16 cellular contexts compared by ENCODE assay signal in the genomic region with DNA sequence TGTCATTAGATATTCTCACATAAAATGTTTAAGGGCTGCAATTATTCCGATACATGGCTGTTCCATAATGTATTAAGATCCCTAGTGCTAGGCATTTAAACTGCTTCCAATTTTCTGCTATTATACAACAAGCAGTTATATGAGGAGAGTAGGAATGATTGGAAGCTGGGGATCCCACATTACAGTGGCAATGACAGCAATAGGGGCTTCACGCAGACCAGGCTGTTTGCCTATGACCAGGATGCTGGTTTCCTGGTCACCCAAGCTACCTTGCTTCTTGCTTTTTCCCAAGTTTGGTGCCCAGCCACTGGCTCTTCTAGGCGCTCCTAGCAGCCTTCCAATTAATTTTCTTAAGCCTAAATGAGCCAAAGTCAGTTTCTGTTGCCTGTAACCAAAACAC. TPM values are rescaled to one million over a fixed set of nuclear protein-coding genes. Genes with fewer than 3 reads are reported as not detected.
DNase-seq lines count a peak whose midpoint lies in the region; ATAC-seq and TF ChIP-seq lines count a peak whose summit lies in the region.
"Had no signal": no experiment of that assay in that cellular context is flagged by ENCODE, and none has a peak within 500 bp of the region (broad histone marks: within the 10 kb centered on the region; RNA-seq: fewer than 3 reads in every experiment).

No MANE protein-coding gene starts in this region.

- 91 to 98% methylated on average over 3 of the region's 3 CpGs for WGBS in body of pancreas, 2 donors

- no peak overlapping the region for H3K4me3 Mint-ChIP-seq in stimulated activated memory B cell treated with anti-CD40 and anti-IgM and Interleukin-4, amounts not matched to agents 10 μg/mL and 1 μg/mL and 100 μg/mL, for 72 hours
- H3K4me3 Mint-ChIP-seq: CD4-positive, alpha-beta T cell had no signal

- no peak overlapping the region for H3K9ac ChIP-seq in BLaER1

- intact Hi-C loops in Panc1 (cut with micrococcal nuclease; ENCODE audit: unreplicated experiment) (no loop called here), body of pancreas (cut with DNase I) (no loop called here)

- TF ChIP-seq POLR2A in body of pancreas (IDR thresholded peaks at IDR 0.05) = no peak

- TF ChIP-seq CTCF in Panc1 (IDR thresholded peaks at IDR 0.05) = no peak
- no peak for TF ChIP-seq CTCF in body of pancreas (IDR thresholded peaks at IDR 0.05)

- H3K27me3 ChIP-seq in BLaER1 = no peaks in the 10 kb centered on the region
- no peaks in the 10 kb centered on the region for H3K27me3 ChIP-seq in Panc1 (ENCODE audit: control insufficient read depth, insufficient read depth, low read length)
- H3K27me3 ChIP-seq in body of pancreas = no peaks in the 10 kb centered on the region

- DNase-seq in Panc1 (ENCODE audit: low read depth, low spot score) = no peak
- DNase-seq in epithelial cell of prostate (ENCODE audit: low read depth, low spot score) = no peak
- no peak for DNase-seq in body of pancreas
- no peak for DNase-seq in hypothalamus (lab: John Stamatoyannopoulos, UW)
- DNase-seq in NCI-H1436 (lab: John Stamatoyannopoulos, UW) = no peak
- DNase-seq: Calu3; CD4-positive, alpha-beta T cell; MV-4-11; NCI-H1417; NCI-H2029 treated with DMSO at 0.1 percent for 48 hours; NCI-H748 treated with DMSO at 0.1 percent for 48 hours had no signal

- H4K20me1 ChIP-seq in BLaER1 = peaks cover 58% of the 10 kb centered on the region

- H3K9me3 ChIP-seq in BLaER1 (peaks cover 44% of the 10 kb centered on the region), Panc1 (ENCODE audit: control insufficient read depth, insufficient read depth, low read depth, low read length) (no peaks in the 10 kb centered on the region), body of pancreas (no peaks in the 10 kb centered on the region)
- H3K9me3 ChIP-seq: HAP-1 had no signal

- POLR2A ChIA-PET in Panc1 (lab: Charles Lee) = interaction anchor here (0.6 to 1.2 kb wide), 2 partner anchors 14 to 167 kb away, joined by 3 to 6 read pairs; no protein-coding TSS in a partner anchor

- H3K9me3 Mint-ChIP-seq in stimulated activated memory B cell treated with anti-CD40 and anti-IgM and Interleukin-4, amounts not matched to agents 10 μg/mL and 1 μg/mL and 100 μg/mL, for 72 hours = peaks cover 3% of the 10 kb centered on the region

- peak overlapping the region; percentile 59 for H3K4me2 ChIP-seq in BLaER1

- peaks cover 55% of the 10 kb centered on the region for H3K4me1 Mint-ChIP-seq in stimulated activated memory B cell treated with anti-CD40 and anti-IgM and Interleukin-4, amounts not matched to agents 10 μg/mL and 1 μg/mL and 100 μg/mL, for 72 hours

- in situ Hi-C loops in Panc1 (cut with HindIII; ENCODE audit: low pct_unique_long_range_greater_than_20kb, low sequenced_read_pairs) = no loop called here

- BruUV-seq in Panc1 (replicated peaks; lab: Mats Ljungman, UMichigan) = no TSS peak

- H3K36me3 ChIP-seq in BLaER1 = peaks cover 38% of the 10 kb centered on the region
- H3K36me3 ChIP-seq in Panc1 (ENCODE audit: control insufficient read depth, insufficient read depth, low read length) = no peaks in the 10 kb centered on the region
- no peaks in the 10 kb centered on the region for H3K36me3 ChIP-seq in body of pancreas (replicated peaks in 1 of 2; ENCODE audit: insufficient read depth in 1 of 2, low read depth in 2 of 2)
- H3K36me3 ChIP-seq: HAP-1 had no signal

- H3K36me3 Mint-ChIP-seq in stimulated activated memory B cell treated with anti-CD40 and anti-IgM and Interleukin-4, amounts not matched to agents 10 μg/mL and 1 μg/mL and 100 μg/mL, for 72 hours = peaks cover 32% of the 10 kb centered on the region

- peak overlapping the region; percentile 25 for H3K27ac Mint-ChIP-seq in stimulated activated memory B cell treated with anti-CD40 and anti-IgM and Interleukin-4, amounts not matched to agents 10 μg/mL and 1 μg/mL and 100 μg/mL, for 72 hours
- H3K27ac Mint-ChIP-seq: CD4-positive, alpha-beta T cell had no signal

- peaks cover 60% of the 10 kb centered on the region for H3K4me1 ChIP-seq in BLaER1
- peaks cover 74% of the 10 kb centered on the region for H3K4me1 ChIP-seq in Panc1 (ENCODE audit: control insufficient read depth, insufficient read depth, low read length)
- H3K4me1 ChIP-seq in body of pancreas = peaks cover 60% of the 10 kb centered on the region

- H3K27ac ChIP-seq in BLaER1 (no peak overlapping the region), Panc1 (ENCODE audit: low read length) (peak overlapping the region; percentile 36; the same call in 1 of the 2 replicates), epithelial cell of prostate (peak overlapping the region; percentile 72), body of pancreas (peak overlapping the region in 1 of 4 donors; percentile 18)
- H3K27ac ChIP-seq: HL-60 had no signal

- CTCF ChIA-PET in Panc1 (lab: Charles Lee) = no interaction called here

- ATAC-seq in Panc1 (no peak), body of pancreas (no peak), GM18907 (IDR thresholded peaks at IDR 0.05; ENCODE audit: unreplicated experiment) (no peak)
- no peak for ATAC-seq in stimulated activated memory B cell treated with anti-CD40 and anti-IgM and Interleukin-4, amounts not matched to agents 10 μg/mL and 1 μg/mL and 100 μg/mL, for 72 hours

- H3K27me3 Mint-ChIP-seq in stimulated activated memory B cell treated with anti-CD40 and anti-IgM and Interleukin-4, amounts not matched to agents 10 μg/mL and 1 μg/mL and 100 μg/mL, for 72 hours = no peaks in the 10 kb centered on the region
- H3K27me3 Mint-ChIP-seq: CD4-positive, alpha-beta T cell had no signal

- H3K4me3 ChIP-seq in BLaER1 (no peak overlapping the region), Panc1 (ENCODE audit: low read depth in 2 of 2, low read length in 2 of 2) (no peak overlapping the region), body of pancreas (no peak overlapping the region)
- H3K4me3 ChIP-seq: HAP-1 had no signal

RNA-seq across cellular contexts. Expression of a gene that starts 39.3 kb away (rescaled TPM):
- total RNA-seq in Panc1 (2021; ENCODE audit: unreplicated experiment) (47.0 TPM), body of pancreas (10 to 100 TPM; 16.9 to 31.3 TPM)
- polyA plus RNA-seq in Panc1 (2012; ENCODE audit: insufficient read length) = 23.3 TPM
